1 cellular context compared by ENCODE assay signal in genomic region chr6:166342293-166343156, GRCh38.
TF ChIP-seq lines count a peak whose summit lies in the region.

SFT2D1 (minus strand) TSS chr6:166342545; CDS start chr6:166342481, 64 bp downstream.

TF ChIP-seq in HepG2, 621 proteins besides CTCF, POLR2A, EP300 and RAD21 (continued from another document and continues in another):
- TF ChIP-seq AKNA (CRISPR knock-in tag; IDR thresholded peaks at IDR 0.05; ENCODE audit: borderline replicate concordance) (no peak), ELF1 (CRISPR knock-in tag; IDR thresholded peaks at IDR 0.05) (peak; percentile 98), IKZF4 (CRISPR knock-in tag; IDR thresholded peaks at IDR 0.05; ENCODE audit: borderline replicate concordance, low read depth, not compliant biosample characterization) (peak; percentile 83), KAT7 (CRISPR knock-in tag; IDR thresholded peaks at IDR 0.05; ENCODE audit: borderline replicate concordance) (peak; percentile 92), ZNF556 (CRISPR knock-in tag; IDR thresholded peaks at IDR 0.05; ENCODE audit: borderline replicate concordance) (peak; percentile 60; the same call in 1 of the 2 replicates), MBD4 (IDR thresholded peaks at IDR 0.05; ENCODE audit: borderline replicate concordance, low read length) (no peak), KMT2B (CRISPR knock-in tag; IDR thresholded peaks at IDR 0.05) (peak; percentile 96), DDIT3 (CRISPR knock-in tag; IDR thresholded peaks at IDR 0.05) (no peak), ZNF577 (CRISPR knock-in tag; IDR thresholded peaks at IDR 0.05; ENCODE audit: borderline replicate concordance, low read depth) (no peak), REXO4 (CRISPR knock-in tag; IDR thresholded peaks at IDR 0.05; ENCODE audit: borderline replicate concordance) (no peak), SAP130 (CRISPR knock-in tag; IDR thresholded peaks at IDR 0.05; ENCODE audit: low read depth) (peak; percentile 95), ZNF430 (CRISPR knock-in tag; IDR thresholded peaks at IDR 0.05) (peak; percentile 97), NFE2 (CRISPR knock-in tag; IDR thresholded peaks at IDR 0.05) (no peak), AGO1 (IDR thresholded peaks at IDR 0.05; ENCODE audit: low read depth, low read length, poor library complexity, severe bottlenecking) (peak; percentile 64), TEAD3 (CRISPR knock-in tag; optimal IDR thresholded peaks at IDR 0.05; ENCODE audit: borderline replicate concordance) (peak; percentile 66), PLRG1 (conservative IDR thresholded peaks at IDR 0.05) (no peak), ATF7 (IDR thresholded peaks at IDR 0.05) (no peak), ATF7 (CRISPR knock-in tag; IDR thresholded peaks at IDR 0.05) (no peak; the same call in none of the 2 replicates), REL (CRISPR knock-in tag; conservative IDR thresholded peaks at IDR 0.05) (peak; percentile 97), MATR3 (CRISPR knock-in tag; IDR thresholded peaks at IDR 0.05) (no peak), STAT5B (CRISPR knock-in tag; IDR thresholded peaks at IDR 0.05) (0 out of 2 replicates have a peak, but pooled peaks have one; percentile 13), ISL2 (CRISPR knock-in tag; IDR thresholded peaks at IDR 0.05) (peak; percentile 84; the same call in 1 of the 2 replicates), ZNF773 (CRISPR knock-in tag; IDR thresholded peaks at IDR 0.05; ENCODE audit: borderline replicate concordance) (peak; percentile 85; the same call in 1 of the 2 replicates), TEF (CRISPR knock-in tag; IDR thresholded peaks at IDR 0.05) (peak; percentile 73; the same call in 1 of the 2 replicates), ZNF746 (CRISPR knock-in tag; IDR thresholded peaks at IDR 0.05) (peak; percentile 64), ZMAT3 (CRISPR knock-in tag; conservative IDR thresholded peaks at IDR 0.05) (peak; percentile 92), ZNF225 (CRISPR knock-in tag; IDR thresholded peaks at IDR 0.05) (peak; percentile 93), ZNF674 (CRISPR knock-in tag; IDR thresholded peaks at IDR 0.05; ENCODE audit: low read depth) (0 out of 2 replicates have a peak, but pooled peaks have one; percentile 31), SMAD3 (CRISPR knock-in tag; IDR thresholded peaks at IDR 0.05) (peak; percentile 51; the same call in 1 of the 2 replicates), TOE1 (CRISPR knock-in tag; IDR thresholded peaks at IDR 0.05) (peak; percentile 51; the same call in 1 of the 2 replicates), U2AF1 (optimal IDR thresholded peaks at IDR 0.05; ENCODE audit: low read depth, low read length) (peak; percentile 9), ZNF563 (CRISPR knock-in tag; IDR thresholded peaks at IDR 0.05) (peak; percentile 91; the same call in 1 of the 2 replicates), ZNF20 (CRISPR knock-in tag; IDR thresholded peaks at IDR 0.05) (peak; percentile 87; the same call in 1 of the 2 replicates), SAFB2 (CRISPR knock-in tag; IDR thresholded peaks at IDR 0.05; ENCODE audit: borderline replicate concordance, low read depth) (peak; percentile 91), CAMTA2 (CRISPR knock-in tag; IDR thresholded peaks at IDR 0.05; ENCODE audit: borderline replicate concordance) (peak; percentile 97), NFKB2 (CRISPR knock-in tag; IDR thresholded peaks at IDR 0.05; ENCODE audit: borderline replicate concordance) (peak; percentile 97), ZBTB39 (CRISPR knock-in tag; IDR thresholded peaks at IDR 0.05) (no peak; the same call in 1 of the 2 replicates), PTBP1 (IDR thresholded peaks at IDR 0.05; ENCODE audit: low read depth, low read length, poor library complexity, severe bottlenecking) (peak; percentile 54), ZNF18 (CRISPR knock-in tag; IDR thresholded peaks at IDR 0.05; ENCODE audit: insufficient replicate concordance) (peak; percentile 40), HOXD1 (CRISPR knock-in tag; IDR thresholded peaks at IDR 0.05) (peak; percentile 92; the same call in 1 of the 2 replicates), ZZZ3 (CRISPR knock-in tag; IDR thresholded peaks at IDR 0.05; ENCODE audit: borderline replicate concordance) (peak; percentile 77), THYN1 (CRISPR knock-in tag; IDR thresholded peaks at IDR 0.05; ENCODE audit: borderline replicate concordance, low read depth) (0 out of 2 replicates have a peak, but pooled peaks have one; percentile 83), ZNF17 (CRISPR knock-in tag; IDR thresholded peaks at IDR 0.05) (no peak), NCOR1 (IDR thresholded peaks at IDR 0.05; ENCODE audit: borderline replicate concordance, low read length) (peak; percentile 33; the same call in 1 of the 2 replicates), ZNF234 (CRISPR knock-in tag; conservative IDR thresholded peaks at IDR 0.05) (peak; percentile 97), HOXA5 (CRISPR knock-in tag; IDR thresholded peaks at IDR 0.05) (peak; percentile 97), ZNF512 (CRISPR knock-in tag; IDR thresholded peaks at IDR 0.05) (no peak; the same call in none of the 2 replicates), CEBPG (CRISPR knock-in tag; IDR thresholded peaks at IDR 0.05) (no peak), JDP2 (CRISPR knock-in tag; IDR thresholded peaks at IDR 0.05; ENCODE audit: borderline replicate concordance) (peak; percentile 36; the same call in 1 of the 2 replicates), RARG (CRISPR knock-in tag; IDR thresholded peaks at IDR 0.05; ENCODE audit: low read depth) (no peak), ZNF557 (CRISPR knock-in tag; IDR thresholded peaks at IDR 0.05) (peak; percentile 85; the same call in 1 of the 2 replicates), ZNF720 (CRISPR knock-in tag; IDR thresholded peaks at IDR 0.05) (no peak), ZNF558 (CRISPR knock-in tag; IDR thresholded peaks at IDR 0.05; ENCODE audit: borderline replicate concordance) (peak; percentile 97), HMG20A (CRISPR knock-in tag; IDR thresholded peaks at IDR 0.05; ENCODE audit: borderline replicate concordance) (0 out of 2 replicates have a peak, but pooled peaks have one; percentile 12), MAX (IDR thresholded peaks at IDR 0.05) (peak; percentile 89), GATAD1 (CRISPR knock-in tag; IDR thresholded peaks at IDR 0.05) (peak; percentile 96), SYNCRIP (IDR thresholded peaks at IDR 0.05; ENCODE audit: insufficient read depth, low read depth, low read length) (no peak), SMC3 (IDR thresholded peaks at IDR 0.05; ENCODE audit: low read length) (no peak), ZFP36 (IDR thresholded peaks at IDR 0.05; ENCODE audit: borderline replicate concordance, low read depth, low read length, partially characterized antibody) (no peak), ZNF124 (CRISPR knock-in tag; IDR thresholded peaks at IDR 0.05) (peak; percentile 82; the same call in 1 of the 2 replicates), MXD1 (CRISPR knock-in tag; IDR thresholded peaks at IDR 0.05) (peak; percentile 95), CREM (IDR thresholded peaks at IDR 0.05) (peak; percentile 61), CREM (CRISPR knock-in tag; IDR thresholded peaks at IDR 0.05) (peak; percentile 30; the same call in 1 of the 2 replicates), BRD4 (CRISPR knock-in tag; IDR thresholded peaks at IDR 0.05) (peak; percentile 99), ZNF713 (CRISPR knock-in tag; IDR thresholded peaks at IDR 0.05) (no peak)
